ENCODE assay signal across 17 cellular contexts in the genomic region with DNA sequence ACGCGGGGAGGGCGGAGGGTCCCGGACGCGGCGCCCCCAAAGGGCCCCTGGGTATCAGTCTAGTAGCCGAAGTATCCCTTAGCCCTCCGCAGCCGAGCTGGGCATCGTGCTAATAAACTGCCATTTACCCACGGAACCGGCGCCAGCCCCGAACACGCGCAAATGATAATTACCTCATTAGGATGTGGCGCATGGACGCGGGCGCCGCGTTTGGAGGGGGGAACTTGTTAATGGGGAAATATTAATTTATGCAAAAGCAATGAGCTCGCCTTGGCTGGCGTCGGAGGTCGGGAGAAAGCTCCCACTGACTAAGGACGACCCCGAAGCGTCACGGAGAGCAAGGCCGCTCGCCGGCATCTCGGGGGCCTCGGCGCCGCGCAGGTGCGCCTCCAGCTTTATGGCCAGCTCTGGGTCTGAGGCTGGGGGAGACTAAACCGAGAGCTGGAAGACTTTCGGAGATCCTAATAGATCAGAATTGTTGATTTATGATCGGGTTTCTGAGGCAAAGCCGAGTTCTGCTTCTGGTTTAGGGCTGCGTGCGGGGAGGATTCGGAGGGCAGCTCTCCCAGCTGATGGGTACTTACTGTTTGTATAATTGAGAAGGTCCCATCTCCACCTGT. TPM values are rescaled to one million over a fixed set of nuclear protein-coding genes. Genes with fewer than 3 reads are reported as not detected.
A peak's percentile ranks its signal among the peaks of the same experiment; 100 is the strongest.
DNase-seq lines count a peak whose midpoint lies in the region; ATAC-seq and TF ChIP-seq lines count a peak whose summit lies in the region.
"Had no signal": no experiment of that assay in that cellular context is flagged by ENCODE, and none has a peak within 500 bp of the region (broad histone marks: within the 10 kb centered on the region; RNA-seq: fewer than 3 reads in every experiment).

No MANE protein-coding gene starts in this region.

- no peaks in the 10 kb centered on the region for H4K20me1 ChIP-seq in fibroblast of lung (ENCODE audit: control insufficient read depth, extremely low read depth, insufficient read depth, low read length)

- H3K36me3 ChIP-seq in MG63 (no peaks in the 10 kb centered on the region), fibroblast of lung (ENCODE audit: control insufficient read depth, insufficient read depth, low read length) (no peaks in the 10 kb centered on the region), gastrocnemius medialis (no peaks in the 10 kb centered on the region)

- H3K27ac ChIP-seq in fibroblast of lung (ENCODE audit: insufficient read depth, low read length) (no peak overlapping the region), gastrocnemius medialis (no peak overlapping the region)
- H3K27ac ChIP-seq: 22Rv1 had no signal

- no peak for TF ChIP-seq CTCF in fibroblast of lung (conservative IDR thresholded peaks at IDR 0.05 in 1 of 2, IDR thresholded peaks at IDR 0.05 in 1 of 2; ENCODE audit: low read depth in 1 of 2, low read length in 2 of 2)
- no peak for TF ChIP-seq CTCF in gastrocnemius medialis (IDR thresholded peaks at IDR 0.05 in 4 of 5, conservative IDR thresholded peaks at IDR 0.05 in 1 of 5)

- ATAC-seq in gastrocnemius medialis: no peak

- no peak overlapping the region for H2AFZ ChIP-seq in fibroblast of lung (ENCODE audit: low read length)

- in situ Hi-C loops in gastrocnemius medialis (cut with MboI; ENCODE audit: low sequenced_read_pairs in 4 of 4): no loop called here

- H3K27me3 ChIP-seq in MG63 (peaks cover 27% of the 10 kb centered on the region), fibroblast of lung (ENCODE audit: control insufficient read depth, insufficient read depth, low read length) (peaks cover 96% of the 10 kb centered on the region), gastrocnemius medialis (peaks cover 92 to 99% (median 98%) of the 10 kb centered on the region in 3 donors)

- no peak for TF ChIP-seq POLR2A in gastrocnemius medialis (IDR thresholded peaks at IDR 0.05)

- intact Hi-C loops in gastrocnemius medialis (cut with DNase I; ENCODE audit: low total_unique reads): no loop called here

- 0 out of 2 replicates have a peak overlapping the region, but pooled peaks have one; percentile 15 for H3K4me3 ChIP-seq in MG63
- H3K4me3 ChIP-seq in fibroblast of lung (replicated peaks in 1 of 4; ENCODE audit: control extremely low read depth in 1 of 4, insufficient read depth in 1 of 4, low read depth in 3 of 4, low read length in 4 of 4): peak overlapping the region; percentile 32 to 46 (median 44)
- peak overlapping the region; percentile 35 to 61 (median 44) for H3K4me3 ChIP-seq in gastrocnemius medialis

- H3K9me3 ChIP-seq in MG63 (no peaks in the 10 kb centered on the region), fibroblast of lung (ENCODE audit: control insufficient read depth, insufficient read depth, low read depth, low read length) (no peaks in the 10 kb centered on the region), gastrocnemius medialis (no peaks in the 10 kb centered on the region)

- no peak overlapping the region for H3K9ac ChIP-seq in fibroblast of lung (ENCODE audit: insufficient read depth, low read length)

- no peaks in the 10 kb centered on the region for H3K4me1 ChIP-seq in fibroblast of lung (ENCODE audit: control insufficient read depth, extremely low read depth, insufficient read depth, low read length)
- peaks cover 25 to 36% of the 10 kb centered on the region in 2 donors for H3K4me1 ChIP-seq in gastrocnemius medialis

- DNase-seq in NCI-H1105 treated with DMSO at 0.1 percent for 48 hours (lab: John Stamatoyannopoulos, UW) (peak; percentile 25), NCI-H1105 (lab: John Stamatoyannopoulos, UW) (no peak), MG63 (no peak), fibroblast of lung (ENCODE audit: low read depth in 2 of 2) (no peak), gastrocnemius medialis (no peak), AG08395 (ENCODE audit: low spot score) (no peak), RPMI8226 (no peak), middle frontal gyrus (ENCODE audit: extremely low spot score, low spot score) (no peak)
- DNase-seq: activated CD4-positive, alpha-beta T cell treated with anti-CD3 and anti-CD28 coated beads for 4 hours; activated naive CD4-positive, alpha-beta T cell; DMS153; NCI-H510A; stimulated activated CD4-positive, alpha-beta T cell treated with anti-CD3 and anti-CD28 coated beads, Interleukin-12 subunit alpha, Interleukin-12 subunit beta, amount 100 ng/mL, for 4 hours; stimulated activated CD8-positive, alpha-beta memory T cell treated with anti-CD3 and anti-CD28 coated beads, Interleukin-4, amount 100 ng/mL, for 48 hours had no signal

- H3K79me2 ChIP-seq in fibroblast of lung (ENCODE audit: control insufficient read depth, insufficient read depth, low read length): no peaks in the 10 kb centered on the region

- H3K4me2 ChIP-seq in fibroblast of lung (ENCODE audit: extremely low read depth, insufficient read depth, low read length): peak overlapping the region; percentile 68

RNA-seq across cellular contexts. Expression of a gene that starts 0.5 kb away (rescaled TPM):
- total RNA-seq in MG63 (2014; rRNA removed; shearing (Covaris generic); ENCODE audit: low replicate concordance): not detected in 2 replicates
- total RNA-seq in fibroblast of lung (not detected in 2 replicates), gastrocnemius medialis (not detected)
- polyA plus RNA-seq in fibroblast of lung: 0.02 TPM in 1 of 2 replicates, not detected in the other
- not detected in 2 replicates for polyA plus RNA-seq in fibroblast of lung (2012)
- polyA minus RNA-seq in fibroblast of lung (ENCODE audit: low replicate concordance): not detected in 2 replicates
- total RNA-seq: dermis microvascular lymphatic vessel endothelial cell, mononuclear cell had no signal
